In genomic region chr7:74176555-74176954, GRCh38 we compare ENCODE assay signal across 10 cellular contexts. TPM values are rescaled to one million over a fixed set of nuclear protein-coding genes. Genes with fewer than 3 reads are reported as not detected.
DNase-seq lines count a peak whose midpoint lies in the region; ATAC-seq and TF ChIP-seq lines count a peak whose summit lies in the region.
"Had no signal": no experiment of that assay in that cellular context is flagged by ENCODE, and none has a peak within 500 bp of the region (broad histone marks: within the 10 kb centered on the region; RNA-seq: fewer than 3 reads in every experiment).

No MANE protein-coding gene starts in this region.

- H4K20me1 ChIP-seq in MM.1S (ENCODE audit: insufficient read depth, low read length), result peaks cover 59% of the 10 kb centered on the region

- no peaks in the 10 kb centered on the region for H3K9me3 ChIP-seq in CD8-positive, alpha-beta T cell (ENCODE audit: low read length)
- no peaks in the 10 kb centered on the region for H3K9me3 ChIP-seq in MM.1S (replicated peaks; ENCODE audit: insufficient read depth, low read length)
- no peaks in the 10 kb centered on the region for H3K9me3 ChIP-seq in breast epithelium
- H3K9me3 ChIP-seq in HAP-1, result no peaks in the 10 kb centered on the region

- no peak overlapping the region for H3K4me3 ChIP-seq in CD8-positive, alpha-beta T cell (ENCODE audit: low read depth, low read length)
- no peak overlapping the region for H3K4me3 ChIP-seq in MM.1S (ENCODE audit: low read length)
- H3K4me3 ChIP-seq in breast epithelium, result peak overlapping the region in 1 of 3 donors; percentile 94
- no peak overlapping the region for H3K4me3 ChIP-seq in HAP-1

- intact Hi-C loops in CD8-positive, alpha-beta T cell (cut with DNase I, micrococcal nuclease), result loop anchor here in 1 of 2 experiments (1.0 to 10.0 kb wide), 3 partner anchors 9 to 478 kb away; partner anchors contain the start of genes GTF2I and METTL27
- intact Hi-C loops in breast epithelium (cut with DNase I; ENCODE audit: low total_unique reads), result loop anchor here (10.0 kb wide), 1 partner anchor 112 kb away; no protein-coding TSS in a partner anchor

- peaks cover 78% of the 10 kb centered on the region for H3K79me2 ChIP-seq in MM.1S (ENCODE audit: low read length)

- CTCF ChIA-PET in CD8-positive, alpha-beta T cell (lab: Charles Lee), result interaction anchor here (1.3 to 3.5 kb wide), 2 partner anchors 107 to 108 kb away, joined by 4 to 18 read pairs; no protein-coding TSS in a partner anchor

- H3F3A ChIP-seq in MM.1S (ENCODE audit: insufficient read depth, low read length), result peaks cover 3% of the 10 kb centered on the region; the same call in 1 of the 2 replicates

- H3K4me3 Mint-ChIP-seq in CD8-positive, alpha-beta T cell, result peak overlapping the region; percentile 44
- peak overlapping the region; percentile 90 for H3K4me3 Mint-ChIP-seq in natural killer cell treated with Interleukin-12 subunit alpha and Interleukin-12 subunit beta and Interleukin-15 and Interleukin-18, amount 100 ng/mL, for 72 hours

- no peaks in the 10 kb centered on the region for H3K9me2 ChIP-seq in MM.1S (replicated peaks; ENCODE audit: insufficient read depth, low read length)

- no peak overlapping the region for H3K27ac Mint-ChIP-seq in CD8-positive, alpha-beta T cell
- H3K27ac Mint-ChIP-seq in natural killer cell treated with Interleukin-12 subunit alpha and Interleukin-12 subunit beta and Interleukin-15 and Interleukin-18, amount 100 ng/mL, for 72 hours, result peak overlapping the region in 1 of 2 donors; percentile 95

- no peak for TF ChIP-seq CTCF in CD8-positive, alpha-beta T cell (IDR thresholded peaks at IDR 0.05)
- TF ChIP-seq CTCF in MM.1S (IDR thresholded peaks at IDR 0.05; ENCODE audit: low read length), result no peak
- TF ChIP-seq CTCF in breast epithelium (IDR thresholded peaks at IDR 0.05), result no peak

- no peak for TF ChIP-seq POLR2A in breast epithelium (IDR thresholded peaks at IDR 0.05)

- H3K4me1 ChIP-seq in CD8-positive, alpha-beta T cell (ENCODE audit: insufficient read depth, low read length), result peaks cover 66% of the 10 kb centered on the region
- H3K4me1 ChIP-seq in MM.1S (ENCODE audit: low read length) (peaks cover 6% of the 10 kb centered on the region), breast epithelium (peaks cover 0 to 9% of the 10 kb centered on the region in 2 donors), HAP-1 (peaks cover 30% of the 10 kb centered on the region)

- no peak for DNase-seq in CD8-positive, alpha-beta T cell
- DNase-seq in MM.1S, result no peak
- DNase-seq in breast epithelium (ENCODE audit: low spot score in 2 of 2), result no peak
- DNase-seq in natural killer cell treated with Interleukin-12 subunit alpha and Interleukin-12 subunit beta and Interleukin-15 and Interleukin-18, amount 100 ng/mL, for 72 hours (ENCODE audit: low spot score), result no peak
- DNase-seq in GF-D8 (lab: John Stamatoyannopoulos, UW), result no peak
- DNase-seq in NCI-H2171 (lab: John Stamatoyannopoulos, UW), result no peak
- no peak for DNase-seq in HAP-1 (ENCODE audit: low spot score in 2 of 2)
- DNase-seq: NCI-H1105 treated with DMSO at 0.1 percent for 48 hours had no signal

- in situ Hi-C loops in HAP-1 (cut with MboI; ENCODE audit: low sequenced_read_pairs), result no loop called here

- H2AFZ ChIP-seq in MM.1S (ENCODE audit: low read length), result no peak overlapping the region

- H3K9me3 Mint-ChIP-seq in CD8-positive, alpha-beta T cell, result no peaks in the 10 kb centered on the region
- no peaks in the 10 kb centered on the region for H3K9me3 Mint-ChIP-seq in natural killer cell treated with Interleukin-12 subunit alpha and Interleukin-12 subunit beta and Interleukin-15 and Interleukin-18, amount 100 ng/mL, for 72 hours

- POLR2A ChIA-PET in CD8-positive, alpha-beta T cell (lab: Charles Lee), result no interaction called here

- peak overlapping the region; percentile 55; the same call in 1 of the 2 replicates for H3K4me2 ChIP-seq in MM.1S (ENCODE audit: low read depth, low read length)

- H3K4me1 Mint-ChIP-seq in CD8-positive, alpha-beta T cell (ENCODE audit: low read depth), result peaks cover 73% of the 10 kb centered on the region
- peaks cover 43 to 53% of the 10 kb centered on the region in 2 donors for H3K4me1 Mint-ChIP-seq in natural killer cell treated with Interleukin-12 subunit alpha and Interleukin-12 subunit beta and Interleukin-15 and Interleukin-18, amount 100 ng/mL, for 72 hours (ENCODE audit: low read depth in 2 of 2)

- H3K9ac ChIP-seq in MM.1S (ENCODE audit: low read length), result no peak overlapping the region

- H3K27me3 ChIP-seq in CD8-positive, alpha-beta T cell (ENCODE audit: insufficient read depth, low read length), result no peaks in the 10 kb centered on the region
- no peaks in the 10 kb centered on the region for H3K27me3 ChIP-seq in MM.1S (replicated peaks; ENCODE audit: insufficient read depth, low read length)
- no peaks in the 10 kb centered on the region for H3K27me3 ChIP-seq in breast epithelium
- no peaks in the 10 kb centered on the region for H3K27me3 ChIP-seq in HAP-1 (ENCODE audit: low read depth)

- H3K36me3 ChIP-seq in CD8-positive, alpha-beta T cell (ENCODE audit: insufficient read depth, low read length), result peaks cover 7% of the 10 kb centered on the region
- 0 out of 2 replicates have a peak, but pooled peaks cover 2% of the 10 kb centered on the region for H3K36me3 ChIP-seq in MM.1S (replicated peaks; ENCODE audit: insufficient read depth, low read length)
- no peaks in the 10 kb centered on the region for H3K36me3 ChIP-seq in breast epithelium
- H3K36me3 ChIP-seq in HAP-1 (replicated peaks), result peaks cover 44% of the 10 kb centered on the region

- H3K27ac ChIP-seq in CD8-positive, alpha-beta T cell (ENCODE audit: low read depth, low read length), result no peak overlapping the region
- H3K27ac ChIP-seq in MM.1S (ENCODE audit: low read length), result no peak overlapping the region
- H3K27ac ChIP-seq in breast epithelium, result peak overlapping the region; percentile 51 to 99

- no peaks in the 10 kb centered on the region for H3K27me3 Mint-ChIP-seq in CD8-positive, alpha-beta T cell (ENCODE audit: low read depth)
- H3K27me3 Mint-ChIP-seq in natural killer cell treated with Interleukin-12 subunit alpha and Interleukin-12 subunit beta and Interleukin-15 and Interleukin-18, amount 100 ng/mL, for 72 hours, result no peaks in the 10 kb centered on the region

- no peak for ATAC-seq in CD8-positive, alpha-beta T cell
- ATAC-seq in natural killer cell treated with Interleukin-12 subunit alpha and Interleukin-12 subunit beta and Interleukin-15 and Interleukin-18, amount 100 ng/mL, for 72 hours, result no peak
- ATAC-seq in GM18868 (IDR thresholded peaks at IDR 0.05; ENCODE audit: unreplicated experiment), result no peak
- ATAC-seq: Right ventricle myocardium inferior had no signal

- peaks cover 52% of the 10 kb centered on the region for H3K36me3 Mint-ChIP-seq in CD8-positive, alpha-beta T cell
- H3K36me3 Mint-ChIP-seq in natural killer cell treated with Interleukin-12 subunit alpha and Interleukin-12 subunit beta and Interleukin-15 and Interleukin-18, amount 100 ng/mL, for 72 hours, result peaks cover 13% of the 10 kb centered on the region

RNA-seq across cellular contexts. Expression of gene EIF4H, which starts 2.4 kb away (rescaled TPM):
- total RNA-seq in CD8-positive, alpha-beta T cell, result 100 to 1,000 TPM; 330 to 357 TPM
- total RNA-seq in breast epithelium, result 100 to 1,000 TPM; 199 to 256 (median 238) TPM
- total RNA-seq in natural killer cell treated with Interleukin-12 subunit alpha and Interleukin-12 subunit beta and Interleukin-15 and Interleukin-18, amount 100 ng/mL, for 72 hours, result 100 to 1,000 TPM; 344 to 347 TPM

RNA-seq across cellular contexts. Expression of gene LAT2, which starts 33.3 kb away (rescaled TPM):
- 1 to 10 TPM; 1.3 to 1.4 TPM for total RNA-seq in CD8-positive, alpha-beta T cell
- total RNA-seq in breast epithelium, result 1 to 10 TPM; 6.9 to 9.4 (median 7.7) TPM
- 100 to 1,000 TPM in 1 of 2 donors, 10 to 100 TPM in 1; 78.0 to 161 TPM for total RNA-seq in natural killer cell treated with Interleukin-12 subunit alpha and Interleukin-12 subunit beta and Interleukin-15 and Interleukin-18, amount 100 ng/mL, for 72 hours

Comparison
In these comparisons a context has a peak if more than half of its experiments do, and no peak if none do; other contexts are left out.
1. H3K27ac ChIP-seq: peak in breast epithelium (2 of 2); none in CD8-positive, alpha-beta T cell (single experiment) and MM.1S (single experiment).
2. RNA of gene LAT2, which starts 33.3 kb away (total RNA-seq): 78.0 to 161 TPM in natural killer cell treated with Interleukin-12 subunit alpha and Interleukin-12 subunit beta and Interleukin-15 and Interleukin-18, amount 100 ng/mL, for 72 hours; 6.9 to 9.4 TPM in breast epithelium and 1.3 to 1.4 TPM in CD8-positive, alpha-beta T cell; every median in the first group is over 4 times any median in the second.